Comparison of ENCODE assay signal across 1 cellular context in genomic region chr10:68471063-68471585, GRCh38.
A peak's percentile ranks its signal among the peaks of the same experiment; 100 is the strongest.
TF ChIP-seq lines count a peak whose summit lies in the region.

No MANE protein-coding gene starts in this region.

TF ChIP-seq in HepG2, 621 proteins besides CTCF, POLR2A, EP300 and RAD21:
- TF ChIP-seq ZFP36L1 (CRISPR knock-in tag; IDR thresholded peaks at IDR 0.05), result 0 out of 2 replicates have a peak, but pooled peaks have one; percentile 2
- TF ChIP-seq PRDM15 (CRISPR knock-in tag; IDR thresholded peaks at IDR 0.05), result 0 out of 2 replicates have a peak, but pooled peaks have one; percentile 1
- TF ChIP-seq ZNF564 (CRISPR knock-in tag; IDR thresholded peaks at IDR 0.05), result no peak
